In genomic region chr1:34303218-34303617, GRCh38 we compare ENCODE assay signal across 9 cellular contexts.
"Had no signal": no experiment of that assay in that cellular context is flagged by ENCODE, and none has a peak within 500 bp of the region (broad histone marks: within the 10 kb centered on the region; RNA-seq: fewer than 3 reads in every experiment).

No MANE protein-coding gene starts in this region.

- ATAC-seq: GM23338, HCT116 had no signal

- H3K9ac ChIP-seq: KMS-11 had no signal

- H2AFZ ChIP-seq: GM23338 had no signal

- FAIRE-seq: H1, H54, HTR-8/SVneo had no signal

- H3K27ac ChIP-seq: KMS-11 had no signal

- H3K4me3 ChIP-seq: GM23338 had no signal

- H3K4me2 ChIP-seq: GM23338, KMS-11 had no signal

- DNase-seq: H9, HFFc6, KBM-7 had no signal
